Comparison of ENCODE assay signal across 9 cellular contexts in genomic region chr19:3270908-3271307, GRCh38. TPM values are rescaled to one million over a fixed set of nuclear protein-coding genes. Genes with fewer than 3 reads are reported as not detected.
A peak's percentile ranks its signal among the peaks of the same experiment; 100 is the strongest.
DNase-seq lines count a peak whose midpoint lies in the region; ATAC-seq, FAIRE-seq and TF ChIP-seq lines count a peak whose summit lies in the region.
"Had no signal": no experiment of that assay in that cellular context is flagged by ENCODE, and none has a peak within 500 bp of the region (broad histone marks: within the 10 kb centered on the region; RNA-seq: fewer than 3 reads in every experiment).

No MANE protein-coding gene starts in this region.

- H3K9me3 ChIP-seq in heart left ventricle, result peaks cover 0 to 11% (median 6%) of the 10 kb centered on the region in 12 donors
- H3K9me3 ChIP-seq: neutrophil had no signal

- CTCF ChIA-PET in Calu3 (lab: Charles Lee), result interaction anchor here (0.6 kb wide), 1 partner anchor 46 kb away, joined by 3 read pairs; no protein-coding TSS in a partner anchor

- TF ChIP-seq POLR2A in NB4 (IDR thresholded peaks at IDR 0.05; ENCODE audit: extremely low read depth, insufficient read length), result no peak
- TF ChIP-seq POLR2A in heart left ventricle (IDR thresholded peaks at IDR 0.05), result no peak

- H3K4me3 Mint-ChIP-seq in Calu3 (ENCODE audit: low read depth, unreplicated experiment) (no peak overlapping the region), nephron progenitor cell (no peak overlapping the region)

- H3K9me3 Mint-ChIP-seq in Calu3 (ENCODE audit: low read depth, unreplicated experiment) (no peaks in the 10 kb centered on the region), nephron progenitor cell (peaks cover 28% of the 10 kb centered on the region)

- ATAC-seq in HG02678 (IDR thresholded peaks at IDR 0.05; ENCODE audit: unreplicated experiment) (no peak), heart left ventricle (no peak)

- peaks cover 8 to 66% (median 39%) of the 10 kb centered on the region in 9 donors for H3K27me3 ChIP-seq in heart left ventricle

- H3K36me3 Mint-ChIP-seq in Calu3 (ENCODE audit: insufficient read depth, unreplicated experiment), result peaks cover 6% of the 10 kb centered on the region
- no peaks in the 10 kb centered on the region for H3K36me3 Mint-ChIP-seq in nephron progenitor cell (ENCODE audit: low read depth)

- H3K36me3 ChIP-seq in heart left ventricle, result no peaks in the 10 kb centered on the region
- H3K36me3 ChIP-seq: neutrophil had no signal

- H3K4me3 ChIP-seq in NB4 (ENCODE audit: low read depth, low read length) (no peak overlapping the region), heart left ventricle (no peak overlapping the region)

- no peak for TF ChIP-seq CTCF in Calu3 (IDR thresholded peaks at IDR 0.05; ENCODE audit: unreplicated experiment)
- TF ChIP-seq CTCF in NB4 (IDR thresholded peaks at IDR 0.05; ENCODE audit: low read depth, low read length), result no peak
- TF ChIP-seq CTCF in nephron progenitor cell (IDR thresholded peaks at IDR 0.05), result no peak
- no peak for TF ChIP-seq CTCF in heart left ventricle (IDR thresholded peaks at IDR 0.05)

- intact Hi-C loops in Calu3 (cut with micrococcal nuclease; ENCODE audit: unreplicated experiment) (no loop called here), heart left ventricle (cut with DNase I) (no loop called here)

- H3K4me1 Mint-ChIP-seq in Calu3 (ENCODE audit: low read depth, unreplicated experiment) (peaks cover 7% of the 10 kb centered on the region), nephron progenitor cell (peaks cover 8% of the 10 kb centered on the region)

- H3K27me3 Mint-ChIP-seq in Calu3 (ENCODE audit: unreplicated experiment), result peaks cover 99% of the 10 kb centered on the region
- H3K27me3 Mint-ChIP-seq in nephron progenitor cell (ENCODE audit: low read depth, poor library complexity), result peaks cover 94% of the 10 kb centered on the region

- DNase-seq in Calu3, result peak; percentile 41
- peak; percentile 54 for DNase-seq in NB4 (ENCODE audit: low read depth)
- DNase-seq in activated CD4-positive, alpha-beta T cell treated with anti-CD3 and anti-CD28 coated beads, Interleukin-2, amount 50 U/mL, for 1 hour, result peak; percentile 46
- peak; percentile 58 to 77 for DNase-seq in frontal cortex (ENCODE audit: low spot score in 2 of 2)
- DNase-seq in nephron progenitor cell, result no peak
- no peak for DNase-seq in heart left ventricle

- 16 to 20% (median 20%) methylated on average over 11 of the region's 11 CpGs; no CpG with 5 or more reads in 1 of the 4 donors for WGBS in heart left ventricle, 4 donors

- H3K27ac ChIP-seq in temporal lobe (ENCODE audit: low read depth, low read length) (peak overlapping the region; percentile 73), heart left ventricle (no peak overlapping the region)
- H3K27ac ChIP-seq: neutrophil had no signal

- BruUV-seq in Calu3 (replicated peaks; lab: Mats Ljungman, UMichigan), result no TSS peak

- peaks cover 0 to 8% (median 0%) of the 10 kb centered on the region in 12 donors for H3K4me1 ChIP-seq in heart left ventricle

- H3K27ac Mint-ChIP-seq in Calu3 (ENCODE audit: unreplicated experiment), result no peak overlapping the region
- H3K27ac Mint-ChIP-seq in nephron progenitor cell, result no peak overlapping the region

- no peak for FAIRE-seq in frontal cortex (lab: Jason Lieb, UNC)

RNA-seq across cellular contexts. Expression of gene CELF5, which starts 46.4 kb away (rescaled TPM):
- total RNA-seq in Calu3 (2022) (0.40 and 0.64 TPM in 2 replicates), frontal cortex (50.1 TPM), temporal lobe (57.0 TPM), heart left ventricle (not detected)
- not detected for polyA plus RNA-seq in heart left ventricle

Comparison
In these comparisons a context has a peak if more than half of its experiments do, and no peak if none do; other contexts are left out.
1. DNase-seq: peak in Calu3 (single experiment), NB4 (single experiment), activated CD4-positive, alpha-beta T cell treated with anti-CD3 and anti-CD28 coated beads, Interleukin-2, amount 50 U/mL, for 1 hour (single experiment) and frontal cortex (2 of 2); none in nephron progenitor cell (single experiment) and heart left ventricle (0 of 5).
2. RNA of gene CELF5, which starts 46.4 kb away (total RNA-seq): 57.0 TPM in temporal lobe (single experiment) and 50.1 TPM in frontal cortex (single experiment); 0.40 to 0.64 TPM in Calu3 and not detected in heart left ventricle; every median in the first group is over 10 times any median in the second.